Comparison of ENCODE assay signal across 18 cellular contexts in genomic region chr6:109194770-109195169, GRCh38.
"Had no signal": no experiment of that assay in that cellular context is flagged by ENCODE, and none has a peak within 500 bp of the region (broad histone marks: within the 10 kb centered on the region; RNA-seq: fewer than 3 reads in every experiment).

No MANE protein-coding gene starts in this region.

- ATAC-seq: activated CD8-positive, alpha-beta T cell treated with anti-CD3 and anti-CD28 coated beads, Interleukin-2, amount 10 ng/mL, durations not matched to agents 7 days and 5 days; activated T-cell treated with anti-CD3 and anti-CD28 coated beads, Interleukin-2, amount 50 U/mL, for 72 hours; natural killer cell; right cardiac atrium had no signal

- H3K27ac ChIP-seq: esophagus squamous epithelium, upper lobe of left lung had no signal

- H3K36me3 ChIP-seq: esophagus squamous epithelium, upper lobe of left lung had no signal

- DNase-seq: activated CD4-positive, alpha-beta T cell treated with anti-CD3 and anti-CD28 coated beads, Interleukin-2, amount 10 ng/mL, durations not matched to agents 24 days and 14 days; activated CD4-positive, CD25-positive, alpha-beta regulatory T cell; activated CD8-positive, alpha-beta memory T cell treated with anti-CD3 and anti-CD28 coated beads, Interleukin-2, amount 50 U/mL, for 4 hours; activated CD8-positive, alpha-beta T cell treated with anti-CD3 and anti-CD28 coated beads, Interleukin-2, amount 10 ng/mL, durations not matched to agents 7 days and 5 days; activated gamma-delta T cell treated with Interleukin-2 at 50 U/mL for 16 hours; activated T-cell treated with anti-CD3 and anti-CD28 coated beads, Interleukin-2, amount 50 U/mL, for 72 hours; amygdala; effector CD8-positive, alpha-beta T cell; esophagus squamous epithelium; foreskin fibroblast; glutamatergic neuron; kidney glomerular epithelial cell; natural killer cell; nucleus accumbens; right cardiac atrium had no signal

- H3K4me3 ChIP-seq: esophagus squamous epithelium, lung, upper lobe of left lung had no signal

- H3K27me3 ChIP-seq: esophagus squamous epithelium, upper lobe of left lung had no signal

- H3K4me1 ChIP-seq: esophagus squamous epithelium, upper lobe of left lung had no signal

- FAIRE-seq: endothelial cell of umbilical vein had no signal
